Comparison of ENCODE assay signal across 1 cellular context in the genomic region with DNA sequence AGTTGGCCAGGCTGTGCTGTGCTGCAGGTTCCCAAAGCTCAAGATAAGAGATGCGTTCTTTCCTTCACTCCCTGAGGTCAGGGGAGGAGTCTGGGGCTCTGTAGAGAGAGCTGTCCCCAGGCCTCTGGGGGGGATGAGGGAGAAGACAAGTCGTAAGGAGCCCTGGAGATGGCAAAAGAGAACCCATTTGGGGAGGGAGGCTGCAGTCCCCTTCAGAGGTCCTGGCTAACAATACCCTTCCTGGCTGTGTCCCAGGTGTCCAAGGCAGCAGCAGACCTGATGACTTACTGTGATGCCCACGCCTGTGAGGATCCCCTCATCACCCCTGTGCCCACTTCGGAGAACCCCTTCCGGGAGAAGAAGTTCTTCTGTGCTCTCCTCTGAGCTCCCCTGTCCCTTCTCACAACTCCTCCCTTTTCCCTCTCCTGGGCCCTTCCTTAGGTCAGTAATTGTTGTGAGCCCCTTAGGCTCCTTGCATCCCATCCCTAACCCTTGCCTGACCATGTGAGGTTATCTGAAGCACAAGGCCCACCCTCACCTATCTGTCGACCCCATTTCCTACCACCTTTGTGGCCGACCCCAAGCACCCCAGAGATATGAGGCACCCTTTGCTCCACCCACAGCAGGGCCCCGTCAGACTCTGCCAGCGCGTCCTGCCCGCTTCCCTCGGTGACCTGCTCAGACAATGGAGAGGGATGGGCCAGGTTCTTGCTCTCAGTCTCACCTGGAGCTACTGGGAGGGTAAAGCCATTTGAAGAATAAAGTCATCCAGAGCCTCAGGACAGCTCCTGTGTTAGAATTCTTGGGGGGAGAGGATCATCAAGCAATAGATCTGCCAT.
TF ChIP-seq lines count a peak whose summit lies in the region.

No MANE protein-coding gene starts in this region.

TF ChIP-seq in HepG2, 621 proteins besides CTCF, POLR2A, EP300 and RAD21:
- TF ChIP-seq RFX5 (IDR thresholded peaks at IDR 0.05; ENCODE audit: low read depth, low read length) (no peak), POLR2G (IDR thresholded peaks at IDR 0.05; ENCODE audit: low read depth, low read length) (0 out of 2 replicates have a peak, but pooled peaks have one; percentile 5)
